ENCODE assay signal across 8 cellular contexts in the genomic region with DNA sequence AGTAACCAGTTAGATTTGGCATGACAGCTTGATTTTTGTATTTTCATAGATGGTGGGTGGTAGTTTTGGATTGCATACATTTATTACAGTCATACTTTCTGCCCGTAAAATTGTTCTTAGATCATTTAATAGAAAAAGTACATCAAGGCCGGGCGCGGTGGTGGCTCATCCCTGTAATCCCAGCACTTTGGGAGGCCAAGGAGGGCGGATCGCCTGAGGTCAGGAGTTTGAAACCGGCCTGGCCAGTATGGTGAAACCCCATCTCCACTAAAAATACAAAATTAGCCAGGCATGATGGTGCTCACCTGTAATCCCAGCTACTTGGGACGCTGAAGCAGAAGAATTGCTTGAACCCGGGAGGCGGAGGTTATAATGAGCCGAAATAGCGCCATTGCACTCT. TPM values are rescaled to one million over a fixed set of nuclear protein-coding genes. Genes with fewer than 3 reads are reported as not detected.
"Had no signal": no experiment of that assay in that cellular context is flagged by ENCODE, and none has a peak within 500 bp of the region (broad histone marks: within the 10 kb centered on the region; RNA-seq: fewer than 3 reads in every experiment).

No MANE protein-coding gene starts in this region.

- ATAC-seq: GM23338, HepG2 had no signal

- H3K27me3 Mint-ChIP-seq: IgD-negative memory B cell had no signal

- H3K4me3 Mint-ChIP-seq: GM23338, H9, IgD-negative memory B cell had no signal

- H3K27ac ChIP-seq: KMS-11 had no signal

- DNase-seq: H9, HCEC 1CT, KBM-7 had no signal

- H3K9ac ChIP-seq: KMS-11 had no signal

- H2AFZ ChIP-seq: GM23338 had no signal

- H3K4me2 ChIP-seq: GM23338, KMS-11 had no signal

- H3K4me3 ChIP-seq: GM23338 had no signal

- H3K9me3 Mint-ChIP-seq: GM23338, H9, IgD-negative memory B cell had no signal

- H3K27ac Mint-ChIP-seq: GM23338, H9, IgD-negative memory B cell had no signal

RNA-seq across cellular contexts. Expression of gene UBE2L5, which starts 55.0 kb away (rescaled TPM):
- total RNA-seq: GM23338, H1 had no signal
- polyA plus RNA-seq: GM23338, H1, HepG2, IgD-negative memory B cell had no signal
